1 cellular context compared by ENCODE assay signal in genomic region chr13:34358811-34359513, GRCh38.
TF ChIP-seq lines count a peak whose summit lies in the region.

No MANE protein-coding gene starts in this region.

TF ChIP-seq in SK-N-SH, 30 proteins besides CTCF, POLR2A, EP300 and RAD21 (continued from another document):
- TF ChIP-seq RCOR1 (IDR thresholded peaks at IDR 0.05; ENCODE audit: low read length): no peak
- peak; percentile 34; the same call in 1 of the 2 replicates for TF ChIP-seq NFIC (IDR thresholded peaks at IDR 0.05; ENCODE audit: borderline replicate concordance)
TF ChIP-seq in SK-N-SH: peak in this region for 7.
